1 cellular context compared by ENCODE assay signal in the genomic region with DNA sequence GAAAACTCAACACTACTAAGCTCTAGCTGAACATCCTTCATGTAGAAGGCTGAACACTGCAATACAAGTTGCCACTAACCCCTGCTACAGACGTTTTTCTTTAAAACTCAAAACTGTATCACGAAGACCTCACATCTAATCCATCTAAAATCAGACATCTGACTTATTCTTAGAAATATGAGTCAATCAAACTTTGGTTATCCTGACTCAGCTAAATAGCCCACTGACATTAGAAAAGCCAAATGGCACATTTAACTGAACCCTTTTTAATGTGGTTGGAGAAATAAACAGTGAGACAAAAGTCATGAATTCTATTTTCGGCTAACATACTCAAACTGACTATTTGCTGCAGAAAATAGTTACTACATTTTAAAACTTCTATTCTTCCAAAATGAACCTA.
TF ChIP-seq lines count a peak whose summit lies in the region.

No MANE protein-coding gene starts in this region.

TF ChIP-seq in IMR-90, 13 proteins besides CTCF, POLR2A, EP300 and RAD21:
- TF ChIP-seq CEBPB (IDR thresholded peaks at IDR 0.05; ENCODE audit: low read depth, low read length) (no peak), MAFK (IDR thresholded peaks at IDR 0.05; ENCODE audit: low read depth, low read length) (peak; percentile 95)
